In genomic region chr7:123410273-123410928, GRCh38 we compare ENCODE assay signal across 10 cellular contexts.
A peak's percentile ranks its signal among the peaks of the same experiment; 100 is the strongest.
DNase-seq lines count a peak whose midpoint lies in the region; ATAC-seq, FAIRE-seq and TF ChIP-seq lines count a peak whose summit lies in the region.
"Had no signal": no experiment of that assay in that cellular context is flagged by ENCODE, and none has a peak within 500 bp of the region (broad histone marks: within the 10 kb centered on the region; RNA-seq: fewer than 3 reads in every experiment).

No MANE protein-coding gene starts in this region.

- H3K36me3 Mint-ChIP-seq in MCF 10A (ENCODE audit: insufficient read depth, unreplicated experiment), result no peaks in the 10 kb centered on the region
- no peaks in the 10 kb centered on the region for H3K36me3 Mint-ChIP-seq in endothelial cell (ENCODE audit: low read depth, unreplicated experiment)

- CTCF ChIA-PET in MCF 10A (lab: Yijun Ruan, JAX), result interaction anchor here (0.7 to 1.1 kb wide), 2 partner anchors 11 to 340 kb away, joined by 3 to 4 read pairs; no protein-coding TSS in a partner anchor

- intact Hi-C loops in MCF 10A (cut with micrococcal nuclease), result no loop called here
- intact Hi-C loops in breast epithelium (cut with DNase I; ENCODE audit: low total_unique reads), result no loop called here
- intact Hi-C loops in lower lobe of right lung (cut with DNase I), result no loop called here
- intact Hi-C loops in uterus (cut with DNase I; ENCODE audit: low total_unique reads), result no loop called here
- intact Hi-C loops in kidney (cut with DNase I), result no loop called here

- FAIRE-seq in kidney (lab: Jason Lieb, UNC), result no peak

- no TSS peak for BruUV-seq in MCF 10A (replicated peaks; lab: Mats Ljungman, UMichigan)

- no peaks in the 10 kb centered on the region for H3K4me1 ChIP-seq in breast epithelium
- H3K4me1 ChIP-seq in lower lobe of right lung, result no peaks in the 10 kb centered on the region
- H3K4me1 ChIP-seq in uterus, result peaks cover 0 to 5% of the 10 kb centered on the region in 2 donors
- no peaks in the 10 kb centered on the region for H3K4me1 ChIP-seq in kidney (ENCODE audit: control insufficient read depth in 1 of 2, insufficient read depth in 1 of 2, low read depth in 1 of 2, low read length in 2 of 2)

- H3K9ac ChIP-seq in kidney (ENCODE audit: low read length in 2 of 2), result no peak overlapping the region

- POLR2A ChIA-PET in MCF 10A (lab: Yijun Ruan, JAX), result interaction anchor here (0.8 to 1.3 kb wide), 4 partner anchors 9 to 51 kb away, joined by 3 to 10 read pairs (median 4); no protein-coding TSS in a partner anchor

- H3K4me3 Mint-ChIP-seq in MCF 10A (ENCODE audit: unreplicated experiment) (peak overlapping the region; percentile 15), endothelial cell (ENCODE audit: unreplicated experiment) (no peak overlapping the region)

- TF ChIP-seq POLR2A in breast epithelium (IDR thresholded peaks at IDR 0.05), result no peak
- TF ChIP-seq POLR2A in uterus (IDR thresholded peaks at IDR 0.05), result peak in 1 of 2 donors; percentile 22

- H3K27me3 ChIP-seq in breast epithelium (no peaks in the 10 kb centered on the region), lower lobe of right lung (ENCODE audit: low read depth) (no peaks in the 10 kb centered on the region), uterus (no peaks in the 10 kb centered on the region)

- H3K4me1 Mint-ChIP-seq in MCF 10A (ENCODE audit: insufficient read depth, unreplicated experiment), result peaks cover 26% of the 10 kb centered on the region
- H3K4me1 Mint-ChIP-seq in endothelial cell (ENCODE audit: unreplicated experiment), result no peaks in the 10 kb centered on the region

- no peaks in the 10 kb centered on the region for H3K9me3 Mint-ChIP-seq in MCF 10A (ENCODE audit: unreplicated experiment)
- H3K9me3 Mint-ChIP-seq in endothelial cell (ENCODE audit: unreplicated experiment), result no peaks in the 10 kb centered on the region

- H3K27me3 Mint-ChIP-seq in MCF 10A (ENCODE audit: insufficient read depth, unreplicated experiment), result no peaks in the 10 kb centered on the region
- no peaks in the 10 kb centered on the region for H3K27me3 Mint-ChIP-seq in endothelial cell (ENCODE audit: unreplicated experiment)

- peak; percentile 87 for DNase-seq in MCF 10A (ENCODE audit: unreplicated experiment)
- no peak for DNase-seq in breast epithelium (ENCODE audit: low spot score in 2 of 2)
- DNase-seq in cerebellum (ENCODE audit: low spot score), result peak; percentile 16
- DNase-seq in lower lobe of right lung, result no peak
- DNase-seq in uterus, result peak; percentile 27 to 64
- DNase-seq in endothelial cell (ENCODE audit: low spot score), result no peak
- DNase-seq in kidney, result no peak
- no peak for DNase-seq in stimulated activated CD4-positive, alpha-beta T cell treated with anti-CD3 and anti-CD28 coated beads, Interleukin-15, amount 100 ng/mL, for 24 hours
- DNase-seq: central memory CD4-positive, alpha-beta T cell; MM.1S had no signal

- no peak overlapping the region for H3K27ac ChIP-seq in breast epithelium
- no peak overlapping the region for H3K27ac ChIP-seq in lower lobe of right lung
- H3K27ac ChIP-seq in uterus, result peak overlapping the region; percentile 78 to 94
- H3K27ac ChIP-seq in kidney (ENCODE audit: low read depth in 2 of 2, low read length in 2 of 2), result no peak overlapping the region

- H3K9me3 ChIP-seq in breast epithelium (no peaks in the 10 kb centered on the region), lower lobe of right lung (no peaks in the 10 kb centered on the region), uterus (no peaks in the 10 kb centered on the region), kidney (ENCODE audit: control insufficient read depth in 1 of 2, low read length in 2 of 2) (no peaks in the 10 kb centered on the region)

- H3K4me3 ChIP-seq in breast epithelium (no peak overlapping the region), lower lobe of right lung (no peak overlapping the region), uterus (no peak overlapping the region), kidney (ENCODE audit: low read length in 2 of 2) (no peak overlapping the region)

- TF ChIP-seq CTCF in MCF 10A (IDR thresholded peaks at IDR 0.05; ENCODE audit: unreplicated experiment) (no peak), breast epithelium (IDR thresholded peaks at IDR 0.05) (no peak), lower lobe of right lung (IDR thresholded peaks at IDR 0.05) (no peak), uterus (IDR thresholded peaks at IDR 0.05) (no peak), endothelial cell (IDR thresholded peaks at IDR 0.05; ENCODE audit: unreplicated experiment) (no peak), kidney (IDR thresholded peaks at IDR 0.05; ENCODE audit: borderline replicate concordance, extremely low read depth, insufficient read depth) (no peak)

- H3K27ac Mint-ChIP-seq in MCF 10A (ENCODE audit: low read depth, unreplicated experiment), result peak overlapping the region; percentile 55
- H3K27ac Mint-ChIP-seq in endothelial cell (ENCODE audit: unreplicated experiment), result no peak overlapping the region

- ATAC-seq in lower lobe of right lung, result peak; percentile 32 to 70

- H3K36me3 ChIP-seq in breast epithelium (no peaks in the 10 kb centered on the region), lower lobe of right lung (no peaks in the 10 kb centered on the region), uterus (no peaks in the 10 kb centered on the region), kidney (ENCODE audit: control insufficient read depth in 1 of 2, insufficient read depth in 2 of 2, low read length in 2 of 2) (no peaks in the 10 kb centered on the region)

Comparison
In these comparisons a context has a peak if more than half of its experiments do, and no peak if none do; other contexts are left out.
1. DNase-seq: peak in MCF 10A (single experiment), cerebellum (single experiment) and uterus (2 of 2); none in breast epithelium (0 of 2), lower lobe of right lung (single experiment), endothelial cell (single experiment), kidney (single experiment) and stimulated activated CD4-positive, alpha-beta T cell treated with anti-CD3 and anti-CD28 coated beads, Interleukin-15, amount 100 ng/mL, for 24 hours (single experiment).
2. H3K27ac ChIP-seq: peak in uterus (2 of 2); none in breast epithelium (0 of 2), lower lobe of right lung (single experiment) and kidney (0 of 2).